ENCODE assay signal across 1 cellular context in genomic region chr17:59366773-59367656, GRCh38.
TF ChIP-seq lines count a peak whose summit lies in the region.

No MANE protein-coding gene starts in this region.

TF ChIP-seq in SK-N-SH, 30 proteins besides CTCF, POLR2A, EP300 and RAD21 (continued from another document):
- TF ChIP-seq FOSL2 (IDR thresholded peaks at IDR 0.05; ENCODE audit: borderline replicate concordance, low read depth), result peak; percentile 7; the same call in 1 of the 2 replicates
- peak; percentile 99 for TF ChIP-seq MEF2A (IDR thresholded peaks at IDR 0.05; ENCODE audit: borderline replicate concordance, low read depth)
